Comparison of ENCODE assay signal across 1 cellular context in genomic region chr1:30805301-30806003, GRCh38.
A peak's percentile ranks its signal among the peaks of the same experiment; 100 is the strongest.
TF ChIP-seq lines count a peak whose summit lies in the region.

No MANE protein-coding gene starts in this region.

TF ChIP-seq in K562, 482 proteins besides CTCF, POLR2A, EP300 and RAD21 (continued from another document):
- TF ChIP-seq TFAP4 (CRISPR knock-in tag; IDR thresholded peaks at IDR 0.05; ENCODE audit: borderline replicate concordance) (0 out of 2 replicates have a peak, but pooled peaks have one; percentile 31), SFPQ (IDR thresholded peaks at IDR 0.05; ENCODE audit: low read depth, low read length) (no peak), HNRNPL (IDR thresholded peaks at IDR 0.05; ENCODE audit: low read depth, low read length) (no peak), KDM1A (IDR thresholded peaks at IDR 0.05) (peak in 1 of 2 experiments; percentile 57; a peak in 3 of 4 replicates), SMAD2 (IDR thresholded peaks at IDR 0.05; ENCODE audit: low read depth, low read length) (no peak), RNF219 (CRISPR knock-in tag; IDR thresholded peaks at IDR 0.05) (no peak), KLF1 (tag; IDR thresholded peaks at IDR 0.05) (no peak), RBM25 (IDR thresholded peaks at IDR 0.05; ENCODE audit: low read depth, low read length, severe bottlenecking) (peak; percentile 83), JUND (IDR thresholded peaks at IDR 0.05; ENCODE audit: borderline replicate concordance, low read depth, low read length) (peak; percentile 26; the same call in 1 of the 2 replicates), JUND (tag; IDR thresholded peaks at IDR 0.05; ENCODE audit: borderline replicate concordance, low read depth, low read length) (no peak), EGR1 (conservative IDR thresholded peaks at IDR 0.05) (peak; percentile 78), THRA (IDR thresholded peaks at IDR 0.05) (no peak), ATF3 (IDR thresholded peaks at IDR 0.05) (no peak), ATF3 (CRISPR knock-in tag; conservative IDR thresholded peaks at IDR 0.05) (no peak), MNT (conservative IDR thresholded peaks at IDR 0.05) (no peak), YY1 (IDR thresholded peaks at IDR 0.05; ENCODE audit: borderline replicate concordance in 1 of 3, control insufficient read depth in 1 of 3, extremely low read depth in 1 of 3, insufficient read depth in 3 of 3, insufficient read length in 1 of 3, insufficient replicate concordance in 2 of 3, low read depth in 1 of 3, low read length in 2 of 3) (peak in 1 of 3 experiments; percentile 25), CTBP1 (IDR thresholded peaks at IDR 0.05; ENCODE audit: borderline replicate concordance) (no peak), RBBP5 (IDR thresholded peaks at IDR 0.05; ENCODE audit: borderline replicate concordance, insufficient read depth, low read length, poor library complexity, severe bottlenecking) (no peak), NKRF (IDR thresholded peaks at IDR 0.05; ENCODE audit: borderline replicate concordance) (no peak), FOS (IDR thresholded peaks at IDR 0.05; ENCODE audit: extremely low read depth, insufficient read length) (no peak), RCOR1 (IDR thresholded peaks at IDR 0.05; ENCODE audit: borderline replicate concordance in 1 of 2, low read depth in 2 of 2, low read length in 2 of 2) (0 out of 4 replicates have a peak, but pooled peaks of 1 of the 2 experiments have one; percentile 10), ZNF444 (CRISPR knock-in tag; IDR thresholded peaks at IDR 0.05) (no peak), CC2D1A (IDR thresholded peaks at IDR 0.05) (no peak), SAFB (IDR thresholded peaks at IDR 0.05; ENCODE audit: borderline replicate concordance, low read depth, low read length) (no peak), ZBTB40 (IDR thresholded peaks at IDR 0.05) (no peak), ZBTB40 (CRISPR knock-in tag; IDR thresholded peaks at IDR 0.05) (no peak), ZNF780A (CRISPR knock-in tag; IDR thresholded peaks at IDR 0.05) (no peak)
